1 cellular context compared by ENCODE assay signal in the genomic region with DNA sequence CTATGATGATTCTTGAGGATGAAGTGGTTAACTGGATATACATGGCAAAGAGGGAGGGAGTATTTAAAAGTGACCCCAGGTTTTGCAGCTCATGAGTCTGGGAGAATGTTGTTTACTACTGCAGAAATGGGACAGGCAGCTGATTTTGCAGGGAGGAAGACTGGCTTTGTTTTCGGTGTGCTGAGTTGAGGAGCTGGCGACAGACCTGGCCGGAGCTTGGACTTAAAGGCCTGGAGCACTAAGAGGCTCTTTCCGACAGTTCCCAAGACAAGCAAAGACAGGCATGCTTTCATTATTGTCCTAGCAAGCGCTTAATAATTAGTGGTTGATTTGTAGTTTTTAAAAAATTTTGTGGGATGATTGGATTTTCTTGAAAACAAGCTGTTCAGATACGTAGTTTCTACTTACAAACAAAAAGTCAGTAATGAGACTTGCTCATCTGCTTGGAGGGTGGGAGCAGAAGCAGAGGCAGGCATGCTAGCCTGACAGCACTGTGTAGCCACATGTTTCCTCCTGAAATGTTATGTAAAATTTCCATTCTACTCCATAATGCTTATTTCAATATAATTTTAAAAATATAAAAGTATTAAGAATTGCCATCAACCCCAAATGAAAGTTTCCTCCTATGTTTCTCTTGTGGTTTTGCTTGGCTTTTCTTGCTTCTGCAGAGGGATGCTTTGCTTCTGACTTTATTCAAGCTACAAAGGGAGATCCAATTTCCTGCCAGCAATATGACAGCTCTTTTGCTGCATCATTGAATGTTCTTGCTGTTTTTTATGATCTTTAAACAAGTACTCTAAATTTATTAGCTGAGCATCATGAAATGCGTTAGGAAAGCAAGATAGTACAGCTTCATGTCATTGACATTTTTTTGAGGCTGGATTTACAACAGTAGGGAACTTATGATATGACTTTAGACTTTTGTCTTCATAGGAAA.
TF ChIP-seq lines count a peak whose summit lies in the region.

No MANE protein-coding gene starts in this region.

TF ChIP-seq in WTC11, 78 proteins besides CTCF, POLR2A, EP300 and RAD21 (continued from another document):
- TF ChIP-seq, protein P1, sequence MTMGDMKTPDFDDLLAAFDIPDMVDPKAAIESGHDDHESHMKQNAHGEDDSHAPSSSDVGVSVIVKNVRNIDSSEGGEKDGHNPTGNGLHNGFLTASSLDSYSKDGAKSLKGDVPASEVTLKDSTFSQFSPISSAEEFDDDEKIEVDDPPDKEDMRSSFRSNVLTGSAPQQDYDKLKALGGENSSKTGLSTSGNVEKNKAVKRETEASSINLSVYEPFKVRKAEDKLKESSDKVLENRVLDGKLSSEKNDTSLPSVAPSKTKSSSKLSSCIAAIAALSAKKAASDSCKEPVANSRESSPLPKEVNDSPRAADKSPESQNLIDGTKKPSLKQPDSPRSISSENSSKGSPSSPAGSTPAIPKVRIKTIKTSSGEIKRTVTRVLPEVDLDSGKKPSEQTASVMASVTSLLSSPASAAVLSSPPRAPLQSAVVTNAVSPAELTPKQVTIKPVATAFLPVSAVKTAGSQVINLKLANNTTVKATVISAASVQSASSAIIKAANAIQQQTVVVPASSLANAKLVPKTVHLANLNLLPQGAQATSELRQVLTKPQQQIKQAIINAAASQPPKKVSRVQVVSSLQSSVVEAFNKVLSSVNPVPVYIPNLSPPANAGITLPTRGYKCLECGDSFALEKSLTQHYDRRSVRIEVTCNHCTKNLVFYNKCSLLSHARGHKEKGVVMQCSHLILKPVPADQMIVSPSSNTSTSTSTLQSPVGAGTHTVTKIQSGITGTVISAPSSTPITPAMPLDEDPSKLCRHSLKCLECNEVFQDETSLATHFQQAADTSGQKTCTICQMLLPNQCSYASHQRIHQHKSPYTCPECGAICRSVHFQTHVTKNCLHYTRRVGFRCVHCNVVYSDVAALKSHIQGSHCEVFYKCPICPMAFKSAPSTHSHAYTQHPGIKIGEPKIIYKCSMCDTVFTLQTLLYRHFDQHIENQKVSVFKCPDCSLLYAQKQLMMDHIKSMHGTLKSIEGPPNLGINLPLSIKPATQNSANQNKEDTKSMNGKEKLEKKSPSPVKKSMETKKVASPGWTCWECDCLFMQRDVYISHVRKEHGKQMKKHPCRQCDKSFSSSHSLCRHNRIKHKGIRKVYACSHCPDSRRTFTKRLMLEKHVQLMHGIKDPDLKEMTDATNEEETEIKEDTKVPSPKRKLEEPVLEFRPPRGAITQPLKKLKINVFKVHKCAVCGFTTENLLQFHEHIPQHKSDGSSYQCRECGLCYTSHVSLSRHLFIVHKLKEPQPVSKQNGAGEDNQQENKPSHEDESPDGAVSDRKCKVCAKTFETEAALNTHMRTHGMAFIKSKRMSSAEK (CRISPR knock-in tag; IDR thresholded peaks at IDR 0.05; ENCODE audit: borderline replicate concordance): no peak
- TF ChIP-seq ZBTB21 (CRISPR knock-in tag; IDR thresholded peaks at IDR 0.05; ENCODE audit: borderline replicate concordance): no peak
- TF ChIP-seq, protein P2, sequence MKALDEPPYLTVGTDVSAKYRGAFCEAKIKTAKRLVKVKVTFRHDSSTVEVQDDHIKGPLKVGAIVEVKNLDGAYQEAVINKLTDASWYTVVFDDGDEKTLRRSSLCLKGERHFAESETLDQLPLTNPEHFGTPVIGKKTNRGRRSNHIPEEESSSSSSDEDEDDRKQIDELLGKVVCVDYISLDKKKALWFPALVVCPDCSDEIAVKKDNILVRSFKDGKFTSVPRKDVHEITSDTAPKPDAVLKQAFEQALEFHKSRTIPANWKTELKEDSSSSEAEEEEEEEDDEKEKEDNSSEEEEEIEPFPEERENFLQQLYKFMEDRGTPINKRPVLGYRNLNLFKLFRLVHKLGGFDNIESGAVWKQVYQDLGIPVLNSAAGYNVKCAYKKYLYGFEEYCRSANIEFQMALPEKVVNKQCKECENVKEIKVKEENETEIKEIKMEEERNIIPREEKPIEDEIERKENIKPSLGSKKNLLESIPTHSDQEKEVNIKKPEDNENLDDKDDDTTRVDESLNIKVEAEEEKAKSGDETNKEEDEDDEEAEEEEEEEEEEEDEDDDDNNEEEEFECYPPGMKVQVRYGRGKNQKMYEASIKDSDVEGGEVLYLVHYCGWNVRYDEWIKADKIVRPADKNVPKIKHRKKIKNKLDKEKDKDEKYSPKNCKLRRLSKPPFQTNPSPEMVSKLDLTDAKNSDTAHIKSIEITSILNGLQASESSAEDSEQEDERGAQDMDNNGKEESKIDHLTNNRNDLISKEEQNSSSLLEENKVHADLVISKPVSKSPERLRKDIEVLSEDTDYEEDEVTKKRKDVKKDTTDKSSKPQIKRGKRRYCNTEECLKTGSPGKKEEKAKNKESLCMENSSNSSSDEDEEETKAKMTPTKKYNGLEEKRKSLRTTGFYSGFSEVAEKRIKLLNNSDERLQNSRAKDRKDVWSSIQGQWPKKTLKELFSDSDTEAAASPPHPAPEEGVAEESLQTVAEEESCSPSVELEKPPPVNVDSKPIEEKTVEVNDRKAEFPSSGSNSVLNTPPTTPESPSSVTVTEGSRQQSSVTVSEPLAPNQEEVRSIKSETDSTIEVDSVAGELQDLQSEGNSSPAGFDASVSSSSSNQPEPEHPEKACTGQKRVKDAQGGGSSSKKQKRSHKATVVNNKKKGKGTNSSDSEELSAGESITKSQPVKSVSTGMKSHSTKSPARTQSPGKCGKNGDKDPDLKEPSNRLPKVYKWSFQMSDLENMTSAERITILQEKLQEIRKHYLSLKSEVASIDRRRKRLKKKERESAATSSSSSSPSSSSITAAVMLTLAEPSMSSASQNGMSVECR (CRISPR knock-in tag; IDR thresholded peaks at IDR 0.05; ENCODE audit: borderline replicate concordance): no peak
- TF ChIP-seq FOXJ3 (CRISPR knock-in tag; IDR thresholded peaks at IDR 0.05; ENCODE audit: borderline replicate concordance): no peak
- no peak for TF ChIP-seq ZNF317 (CRISPR knock-in tag; IDR thresholded peaks at IDR 0.05; ENCODE audit: borderline replicate concordance, low read depth)
- TF ChIP-seq, protein P3, sequence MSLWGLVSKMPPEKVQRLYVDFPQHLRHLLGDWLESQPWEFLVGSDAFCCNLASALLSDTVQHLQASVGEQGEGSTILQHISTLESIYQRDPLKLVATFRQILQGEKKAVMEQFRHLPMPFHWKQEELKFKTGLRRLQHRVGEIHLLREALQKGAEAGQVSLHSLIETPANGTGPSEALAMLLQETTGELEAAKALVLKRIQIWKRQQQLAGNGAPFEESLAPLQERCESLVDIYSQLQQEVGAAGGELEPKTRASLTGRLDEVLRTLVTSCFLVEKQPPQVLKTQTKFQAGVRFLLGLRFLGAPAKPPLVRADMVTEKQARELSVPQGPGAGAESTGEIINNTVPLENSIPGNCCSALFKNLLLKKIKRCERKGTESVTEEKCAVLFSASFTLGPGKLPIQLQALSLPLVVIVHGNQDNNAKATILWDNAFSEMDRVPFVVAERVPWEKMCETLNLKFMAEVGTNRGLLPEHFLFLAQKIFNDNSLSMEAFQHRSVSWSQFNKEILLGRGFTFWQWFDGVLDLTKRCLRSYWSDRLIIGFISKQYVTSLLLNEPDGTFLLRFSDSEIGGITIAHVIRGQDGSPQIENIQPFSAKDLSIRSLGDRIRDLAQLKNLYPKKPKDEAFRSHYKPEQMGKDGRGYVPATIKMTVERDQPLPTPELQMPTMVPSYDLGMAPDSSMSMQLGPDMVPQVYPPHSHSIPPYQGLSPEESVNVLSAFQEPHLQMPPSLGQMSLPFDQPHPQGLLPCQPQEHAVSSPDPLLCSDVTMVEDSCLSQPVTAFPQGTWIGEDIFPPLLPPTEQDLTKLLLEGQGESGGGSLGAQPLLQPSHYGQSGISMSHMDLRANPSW (CRISPR knock-in tag; conservative IDR thresholded peaks at IDR 0.05; ENCODE audit: low read depth): no peak
- TF ChIP-seq ETV6 (CRISPR knock-in tag; IDR thresholded peaks at IDR 0.05): no peak
- TF ChIP-seq, protein P4, sequence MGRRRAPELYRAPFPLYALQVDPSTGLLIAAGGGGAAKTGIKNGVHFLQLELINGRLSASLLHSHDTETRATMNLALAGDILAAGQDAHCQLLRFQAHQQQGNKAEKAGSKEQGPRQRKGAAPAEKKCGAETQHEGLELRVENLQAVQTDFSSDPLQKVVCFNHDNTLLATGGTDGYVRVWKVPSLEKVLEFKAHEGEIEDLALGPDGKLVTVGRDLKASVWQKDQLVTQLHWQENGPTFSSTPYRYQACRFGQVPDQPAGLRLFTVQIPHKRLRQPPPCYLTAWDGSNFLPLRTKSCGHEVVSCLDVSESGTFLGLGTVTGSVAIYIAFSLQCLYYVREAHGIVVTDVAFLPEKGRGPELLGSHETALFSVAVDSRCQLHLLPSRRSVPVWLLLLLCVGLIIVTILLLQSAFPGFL (CRISPR knock-in tag; IDR thresholded peaks at IDR 0.05; ENCODE audit: borderline replicate concordance): no peak
- TF ChIP-seq, protein P5, sequence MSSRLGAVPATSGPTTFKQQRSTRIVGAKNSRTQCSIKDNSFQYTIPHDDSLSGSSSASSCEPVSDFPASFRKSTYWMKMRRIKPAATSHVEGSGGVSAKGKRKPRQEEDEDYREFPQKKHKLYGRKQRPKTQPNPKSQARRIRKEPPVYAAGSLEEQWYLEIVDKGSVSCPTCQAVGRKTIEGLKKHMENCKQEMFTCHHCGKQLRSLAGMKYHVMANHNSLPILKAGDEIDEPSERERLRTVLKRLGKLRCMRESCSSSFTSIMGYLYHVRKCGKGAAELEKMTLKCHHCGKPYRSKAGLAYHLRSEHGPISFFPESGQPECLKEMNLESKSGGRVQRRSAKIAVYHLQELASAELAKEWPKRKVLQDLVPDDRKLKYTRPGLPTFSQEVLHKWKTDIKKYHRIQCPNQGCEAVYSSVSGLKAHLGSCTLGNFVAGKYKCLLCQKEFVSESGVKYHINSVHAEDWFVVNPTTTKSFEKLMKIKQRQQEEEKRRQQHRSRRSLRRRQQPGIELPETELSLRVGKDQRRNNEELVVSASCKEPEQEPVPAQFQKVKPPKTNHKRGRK (CRISPR knock-in tag; IDR thresholded peaks at IDR 0.05; ENCODE audit: borderline replicate concordance): no peak
- TF ChIP-seq, protein P6, sequence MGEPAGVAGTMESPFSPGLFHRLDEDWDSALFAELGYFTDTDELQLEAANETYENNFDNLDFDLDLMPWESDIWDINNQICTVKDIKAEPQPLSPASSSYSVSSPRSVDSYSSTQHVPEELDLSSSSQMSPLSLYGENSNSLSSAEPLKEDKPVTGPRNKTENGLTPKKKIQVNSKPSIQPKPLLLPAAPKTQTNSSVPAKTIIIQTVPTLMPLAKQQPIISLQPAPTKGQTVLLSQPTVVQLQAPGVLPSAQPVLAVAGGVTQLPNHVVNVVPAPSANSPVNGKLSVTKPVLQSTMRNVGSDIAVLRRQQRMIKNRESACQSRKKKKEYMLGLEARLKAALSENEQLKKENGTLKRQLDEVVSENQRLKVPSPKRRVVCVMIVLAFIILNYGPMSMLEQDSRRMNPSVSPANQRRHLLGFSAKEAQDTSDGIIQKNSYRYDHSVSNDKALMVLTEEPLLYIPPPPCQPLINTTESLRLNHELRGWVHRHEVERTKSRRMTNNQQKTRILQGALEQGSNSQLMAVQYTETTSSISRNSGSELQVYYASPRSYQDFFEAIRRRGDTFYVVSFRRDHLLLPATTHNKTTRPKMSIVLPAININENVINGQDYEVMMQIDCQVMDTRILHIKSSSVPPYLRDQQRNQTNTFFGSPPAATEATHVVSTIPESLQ (CRISPR knock-in tag; IDR thresholded peaks at IDR 0.05): no peak
- TF ChIP-seq ATF1 (CRISPR knock-in tag; IDR thresholded peaks at IDR 0.05): no peak
- TF ChIP-seq, protein P7, sequence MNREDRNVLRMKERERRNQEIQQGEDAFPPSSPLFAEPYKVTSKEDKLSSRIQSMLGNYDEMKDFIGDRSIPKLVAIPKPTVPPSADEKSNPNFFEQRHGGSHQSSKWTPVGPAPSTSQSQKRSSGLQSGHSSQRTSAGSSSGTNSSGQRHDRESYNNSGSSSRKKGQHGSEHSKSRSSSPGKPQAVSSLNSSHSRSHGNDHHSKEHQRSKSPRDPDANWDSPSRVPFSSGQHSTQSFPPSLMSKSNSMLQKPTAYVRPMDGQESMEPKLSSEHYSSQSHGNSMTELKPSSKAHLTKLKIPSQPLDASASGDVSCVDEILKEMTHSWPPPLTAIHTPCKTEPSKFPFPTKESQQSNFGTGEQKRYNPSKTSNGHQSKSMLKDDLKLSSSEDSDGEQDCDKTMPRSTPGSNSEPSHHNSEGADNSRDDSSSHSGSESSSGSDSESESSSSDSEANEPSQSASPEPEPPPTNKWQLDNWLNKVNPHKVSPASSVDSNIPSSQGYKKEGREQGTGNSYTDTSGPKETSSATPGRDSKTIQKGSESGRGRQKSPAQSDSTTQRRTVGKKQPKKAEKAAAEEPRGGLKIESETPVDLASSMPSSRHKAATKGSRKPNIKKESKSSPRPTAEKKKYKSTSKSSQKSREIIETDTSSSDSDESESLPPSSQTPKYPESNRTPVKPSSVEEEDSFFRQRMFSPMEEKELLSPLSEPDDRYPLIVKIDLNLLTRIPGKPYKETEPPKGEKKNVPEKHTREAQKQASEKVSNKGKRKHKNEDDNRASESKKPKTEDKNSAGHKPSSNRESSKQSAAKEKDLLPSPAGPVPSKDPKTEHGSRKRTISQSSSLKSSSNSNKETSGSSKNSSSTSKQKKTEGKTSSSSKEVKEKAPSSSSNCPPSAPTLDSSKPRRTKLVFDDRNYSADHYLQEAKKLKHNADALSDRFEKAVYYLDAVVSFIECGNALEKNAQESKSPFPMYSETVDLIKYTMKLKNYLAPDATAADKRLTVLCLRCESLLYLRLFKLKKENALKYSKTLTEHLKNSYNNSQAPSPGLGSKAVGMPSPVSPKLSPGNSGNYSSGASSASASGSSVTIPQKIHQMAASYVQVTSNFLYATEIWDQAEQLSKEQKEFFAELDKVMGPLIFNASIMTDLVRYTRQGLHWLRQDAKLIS (CRISPR knock-in tag; IDR thresholded peaks at IDR 0.05; ENCODE audit: borderline replicate concordance): no peak
- no peak for TF ChIP-seq NR1H2 (CRISPR knock-in tag; IDR thresholded peaks at IDR 0.05)
- TF ChIP-seq, protein P8, sequence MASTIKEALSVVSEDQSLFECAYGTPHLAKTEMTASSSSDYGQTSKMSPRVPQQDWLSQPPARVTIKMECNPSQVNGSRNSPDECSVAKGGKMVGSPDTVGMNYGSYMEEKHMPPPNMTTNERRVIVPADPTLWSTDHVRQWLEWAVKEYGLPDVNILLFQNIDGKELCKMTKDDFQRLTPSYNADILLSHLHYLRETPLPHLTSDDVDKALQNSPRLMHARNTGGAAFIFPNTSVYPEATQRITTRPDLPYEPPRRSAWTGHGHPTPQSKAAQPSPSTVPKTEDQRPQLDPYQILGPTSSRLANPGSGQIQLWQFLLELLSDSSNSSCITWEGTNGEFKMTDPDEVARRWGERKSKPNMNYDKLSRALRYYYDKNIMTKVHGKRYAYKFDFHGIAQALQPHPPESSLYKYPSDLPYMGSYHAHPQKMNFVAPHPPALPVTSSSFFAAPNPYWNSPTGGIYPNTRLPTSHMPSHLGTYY (CRISPR knock-in tag; IDR thresholded peaks at IDR 0.05): no peak
